Comparison of ENCODE assay signal across 18 cellular contexts in genomic region chr16:56270828-56271227, GRCh38.
"Had no signal": no experiment of that assay in that cellular context is flagged by ENCODE, and none has a peak within 500 bp of the region (broad histone marks: within the 10 kb centered on the region; RNA-seq: fewer than 3 reads in every experiment).

No MANE protein-coding gene starts in this region.

- H3K36me3 Mint-ChIP-seq: activated naive CD8-positive, alpha-beta T cell; natural killer cell treated with Interleukin-12 subunit alpha and Interleukin-12 subunit beta and Interleukin-15 and Interleukin-18, amount 100 ng/mL, for 72 hours; stimulated activated effector memory CD8-positive, alpha-beta T cell treated with anti-CD3 and anti-CD28 coated beads, Interleukin-12 subunit alpha, Interleukin-12 subunit beta, amount 100 ng/mL, for 72 hours had no signal

- H3K9me3 ChIP-seq: colonic mucosa, tibial nerve, uterus had no signal

- H3K27me3 ChIP-seq: cardiac muscle cell, colonic mucosa, tibial nerve, uterus had no signal

- H3K4me3 ChIP-seq: cardiac muscle cell, colonic mucosa, skin epidermis, tibial nerve, uterus had no signal

- H3K27ac Mint-ChIP-seq: activated naive CD8-positive, alpha-beta T cell; natural killer cell treated with Interleukin-12 subunit alpha and Interleukin-12 subunit beta and Interleukin-15 and Interleukin-18, amount 100 ng/mL, for 72 hours; stimulated activated effector memory CD8-positive, alpha-beta T cell treated with anti-CD3 and anti-CD28 coated beads, Interleukin-12 subunit alpha, Interleukin-12 subunit beta, amount 100 ng/mL, for 72 hours had no signal

- ATAC-seq: natural killer cell treated with Interleukin-12 subunit alpha and Interleukin-12 subunit beta and Interleukin-15 and Interleukin-18, amount 100 ng/mL, for 72 hours; stimulated activated effector memory CD8-positive, alpha-beta T cell treated with anti-CD3 and anti-CD28 coated beads, Interleukin-12 subunit alpha, Interleukin-12 subunit beta, amount 100 ng/mL, for 72 hours had no signal

- H3K4me3 Mint-ChIP-seq: activated naive CD8-positive, alpha-beta T cell; natural killer cell treated with Interleukin-12 subunit alpha and Interleukin-12 subunit beta and Interleukin-15 and Interleukin-18, amount 100 ng/mL, for 72 hours; stimulated activated effector memory CD8-positive, alpha-beta T cell treated with anti-CD3 and anti-CD28 coated beads, Interleukin-12 subunit alpha, Interleukin-12 subunit beta, amount 100 ng/mL, for 72 hours had no signal

- H3K36me3 ChIP-seq: cardiac muscle cell, colonic mucosa, tibial nerve, uterus had no signal

- H3K4me1 ChIP-seq: colonic mucosa, parathyroid adenoma, tibial nerve had no signal

- H3K27ac ChIP-seq: parathyroid adenoma, tibial nerve, uterus, WERI-Rb-1 had no signal

- H3K9me3 Mint-ChIP-seq: natural killer cell treated with Interleukin-12 subunit alpha and Interleukin-12 subunit beta and Interleukin-15 and Interleukin-18, amount 100 ng/mL, for 72 hours; stimulated activated effector memory CD8-positive, alpha-beta T cell treated with anti-CD3 and anti-CD28 coated beads, Interleukin-12 subunit alpha, Interleukin-12 subunit beta, amount 100 ng/mL, for 72 hours had no signal

- H3K9ac ChIP-seq: parathyroid adenoma had no signal

- H2AFZ ChIP-seq: parathyroid adenoma had no signal

- DNase-seq: activated CD4-positive, alpha-beta T cell treated with anti-CD3 and anti-CD28 coated beads for 1 hour; activated CD4-positive, alpha-beta T cell treated with anti-CD3 and anti-CD28 coated beads, Interleukin-2, amount 50 U/mL, for 48 hours; colonic mucosa; erythroblast; mesenchymal stem cell; retina; stimulated activated CD4-positive, alpha-beta T cell treated with anti-CD3 and anti-CD28 coated beads, Interleukin-4, amount 100 ng/mL, for 1 hour; SW 1271; T-helper 2 cell; uterus; WERI-Rb-1 had no signal
